ENCODE assay signal across 23 cellular contexts in genomic region chr6:12735786-12736185, GRCh38.
"Had no signal": no experiment of that assay in that cellular context is flagged by ENCODE, and none has a peak within 500 bp of the region (broad histone marks: within the 10 kb centered on the region; RNA-seq: fewer than 3 reads in every experiment).

No MANE protein-coding gene starts in this region.

- FAIRE-seq: keratinocyte had no signal

- H3K9me3 ChIP-seq: gastroesophageal sphincter, left ventricle myocardium inferior, prostate gland, thoracic aorta, transverse colon had no signal

- H3K79me2 ChIP-seq: parathyroid adenoma had no signal

- H2AFZ ChIP-seq: parathyroid adenoma had no signal

- H3K4me3 ChIP-seq: dorsolateral prefrontal cortex, gastroesophageal sphincter, left ventricle myocardium inferior, lung, prostate gland, thoracic aorta, transverse colon had no signal

- H3K27ac ChIP-seq: dorsolateral prefrontal cortex, gastroesophageal sphincter, left ventricle myocardium inferior, parathyroid adenoma, prostate gland, thoracic aorta, transverse colon had no signal

- H3K9ac ChIP-seq: parathyroid adenoma had no signal

- H3K4me1 ChIP-seq: left ventricle myocardium inferior, parathyroid adenoma, prostate gland, transverse colon had no signal

- DNase-seq: cortex of kidney; dorsolateral prefrontal cortex; effector CD8-positive, alpha-beta T cell; glutamatergic neuron; left ventricle myocardium inferior; mesendoderm; naive thymus-derived CD4-positive, alpha-beta T cell; nephron progenitor cell; retina; stimulated activated CD4-positive, alpha-beta T cell treated with anti-CD3 and anti-CD28 coated beads, Interleukin-2, amount 100 ng/mL, for 24 hours; stimulated activated CD4-positive, alpha-beta T cell treated with anti-CD3 and anti-CD28 coated beads, Interleukin-4, amount 100 ng/mL, for 4 hours; stimulated activated naive B cell treated with anti-CD40 and anti-IgM and Interleukin-4, amounts not matched to agents 10 μg/mL and 1 μg/mL and 100 μg/mL, for 72 hours; stimulated activated naive CD8-positive, alpha-beta T cell treated with anti-CD3 and anti-CD28 coated beads, Interleukin-15, amount 100 ng/mL, for 72 hours; substantia nigra; transverse colon had no signal

- H3K27me3 ChIP-seq: gastroesophageal sphincter, transverse colon had no signal

- H3K36me3 ChIP-seq: gastroesophageal sphincter, left ventricle myocardium inferior, prostate gland, thoracic aorta, transverse colon had no signal

- ATAC-seq: esophagus mucosa; gastroesophageal sphincter; naive thymus-derived CD4-positive, alpha-beta T cell; sciatic nerve; stimulated activated naive B cell treated with anti-CD40 and anti-IgM and Interleukin-4, amounts not matched to agents 10 μg/mL and 1 μg/mL and 100 μg/mL, for 72 hours; stimulated activated naive CD8-positive, alpha-beta T cell treated with anti-CD3 and anti-CD28 coated beads, Interleukin-15, amount 100 ng/mL, for 72 hours had no signal
